Comparison of ENCODE assay signal across 12 cellular contexts in the genomic region with DNA sequence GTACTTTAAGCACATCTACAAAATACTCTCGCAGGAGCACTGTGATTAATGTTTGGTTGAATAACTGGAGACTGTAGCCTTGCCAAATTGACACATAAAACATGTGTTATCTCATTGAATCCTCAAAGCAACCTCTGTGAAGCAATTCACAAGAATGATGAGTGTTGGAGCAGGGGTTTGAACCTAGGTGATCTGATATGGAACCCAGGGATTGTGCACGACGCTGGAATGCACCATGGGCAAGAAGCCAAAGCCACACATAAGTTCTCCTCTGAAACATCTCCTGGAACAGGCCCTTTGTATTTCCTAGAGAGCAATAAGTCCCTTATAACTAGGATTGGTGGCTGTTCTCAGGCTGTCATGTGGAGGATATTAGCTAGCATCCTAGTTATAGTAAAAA.
DNase-seq lines count a peak whose midpoint lies in the region; ATAC-seq, FAIRE-seq and TF ChIP-seq lines count a peak whose summit lies in the region.
"Had no signal": no experiment of that assay in that cellular context is flagged by ENCODE, and none has a peak within 500 bp of the region (broad histone marks: within the 10 kb centered on the region; RNA-seq: fewer than 3 reads in every experiment).

No MANE protein-coding gene starts in this region.

- H3K4me3 ChIP-seq in HUES6 (ENCODE audit: low read depth, low read length) = no peak overlapping the region
- no peak overlapping the region for H3K4me3 ChIP-seq in astrocyte of the spinal cord (ENCODE audit: low read depth, low read length)
- H3K4me3 ChIP-seq in mesodermal cell (ENCODE audit: extremely low read depth, insufficient read depth, low read length, poor library complexity, severe bottlenecking) = no peak overlapping the region
- H3K4me3 ChIP-seq: lung had no signal

- 87 to 100% methylated on average over 2 of the region's 3 CpGs for whole genome bisulfite sequencing in mesodermal cell (ENCODE audit: insufficient coverage in 2 of 2), 2 experiments

- H3K4me1 Mint-ChIP-seq in endothelial cell (ENCODE audit: unreplicated experiment) = no peaks in the 10 kb centered on the region

- no peaks in the 10 kb centered on the region for H3K36me3 ChIP-seq in HUES6 (ENCODE audit: control insufficient read depth, insufficient read depth, low read length)
- H3K36me3 ChIP-seq in mesodermal cell (ENCODE audit: control insufficient read depth, insufficient read depth, low read length) = no peaks in the 10 kb centered on the region

- H3K4me1 ChIP-seq in HUES6 (ENCODE audit: control insufficient read depth, insufficient read depth, low read length) = no peaks in the 10 kb centered on the region
- no peaks in the 10 kb centered on the region for H3K4me1 ChIP-seq in mesodermal cell (ENCODE audit: control insufficient read depth, insufficient read depth, low read length, poor library complexity, severe bottlenecking)

- H3K36me3 Mint-ChIP-seq in endothelial cell (ENCODE audit: low read depth, unreplicated experiment) = no peaks in the 10 kb centered on the region
- H3K36me3 Mint-ChIP-seq: activated naive CD4-positive, alpha-beta T cell treated with anti-CD3 and anti-CD28 coated beads, Interleukin-2, amount 50 U/mL, for 24 hours had no signal

- H3K9me3 Mint-ChIP-seq in endothelial cell (ENCODE audit: unreplicated experiment) = no peaks in the 10 kb centered on the region
- H3K9me3 Mint-ChIP-seq: activated naive CD4-positive, alpha-beta T cell treated with anti-CD3 and anti-CD28 coated beads, Interleukin-2, amount 50 U/mL, for 24 hours had no signal

- peaks cover 2% of the 10 kb centered on the region for H3K27me3 Mint-ChIP-seq in endothelial cell (ENCODE audit: unreplicated experiment)
- H3K27me3 Mint-ChIP-seq: activated naive CD4-positive, alpha-beta T cell treated with anti-CD3 and anti-CD28 coated beads, Interleukin-2, amount 50 U/mL, for 24 hours had no signal

- FAIRE-seq in frontal cortex (lab: Jason Lieb, UNC) = no peak

- ATAC-seq in HG03097 (IDR thresholded peaks at IDR 0.05; ENCODE audit: low FRiP score, unreplicated experiment) (no peak), GM18519 (IDR thresholded peaks at IDR 0.05; ENCODE audit: low FRiP score, unreplicated experiment) (no peak)

- peak overlapping the region; percentile 33 for H3K9ac ChIP-seq in HUES6 (ENCODE audit: low read length)

- in situ Hi-C loops in astrocyte of the spinal cord (cut with HindIII; ENCODE audit: low sequenced_read_pairs) = no loop called here

- H3K9me3 ChIP-seq in HUES6 (ENCODE audit: control insufficient read depth, insufficient read depth, low read depth, low read length) (no peaks in the 10 kb centered on the region), mesodermal cell (ENCODE audit: control insufficient read depth, low read length) (no peaks in the 10 kb centered on the region)

- no peak overlapping the region for H3K27ac Mint-ChIP-seq in endothelial cell (ENCODE audit: unreplicated experiment)

- no peak overlapping the region for H3K27ac ChIP-seq in HUES6 (ENCODE audit: low read depth, low read length)
- peak overlapping the region; percentile 19 for H3K27ac ChIP-seq in mesodermal cell (ENCODE audit: low read depth, low read length, severe bottlenecking)

- DNase-seq in COLO829 (ENCODE audit: low spot score) (peak; percentile 51), astrocyte of the spinal cord (ENCODE audit: low read depth, low spot score) (peak; percentile 83), endothelial cell (ENCODE audit: low spot score) (no peak), frontal cortex (ENCODE audit: low spot score in 2 of 2) (no peak)
- DNase-seq: erythroblast, NCI-H1417 treated with DMSO at 0.1 percent for 48 hours had no signal

- no peaks in the 10 kb centered on the region for H3K27me3 ChIP-seq in HUES6 (ENCODE audit: control insufficient read depth, insufficient read depth, low read length)

- TF ChIP-seq CTCF in astrocyte of the spinal cord (IDR thresholded peaks at IDR 0.05; ENCODE audit: low read depth, low read length) = no peak
- no peak for TF ChIP-seq CTCF in endothelial cell (IDR thresholded peaks at IDR 0.05; ENCODE audit: unreplicated experiment)

- no peak overlapping the region for H3K4me3 Mint-ChIP-seq in endothelial cell (ENCODE audit: unreplicated experiment)
- H3K4me3 Mint-ChIP-seq: activated naive CD4-positive, alpha-beta T cell treated with anti-CD3 and anti-CD28 coated beads, Interleukin-2, amount 50 U/mL, for 24 hours had no signal

Comparison
In these comparisons a context has a peak if more than half of its experiments do, and no peak if none do; other contexts are left out.
1. DNase-seq: peak in COLO829 (single experiment) and astrocyte of the spinal cord (single experiment); none in endothelial cell (single experiment) and frontal cortex (0 of 2).